Comparison of ENCODE assay signal across 12 cellular contexts in genomic region chr1:42679364-42679983, GRCh38. TPM values are rescaled to one million over a fixed set of nuclear protein-coding genes. Genes with fewer than 3 reads are reported as not detected.
DNase-seq lines count a peak whose midpoint lies in the region; ATAC-seq and TF ChIP-seq lines count a peak whose summit lies in the region.
"Had no signal": no experiment of that assay in that cellular context is flagged by ENCODE, and none has a peak within 500 bp of the region (broad histone marks: within the 10 kb centered on the region; RNA-seq: fewer than 3 reads in every experiment).

No MANE protein-coding gene starts in this region.

- peaks cover 4 to 12% of the 10 kb centered on the region in 2 donors for H3K4me1 ChIP-seq in breast epithelium
- H3K4me1 ChIP-seq in thyroid gland = peaks cover 33% of the 10 kb centered on the region in 2 donors
- peaks cover 2% of the 10 kb centered on the region for H3K4me1 ChIP-seq in prostate gland (replicated peaks)

- no peaks in the 10 kb centered on the region for H3K36me3 ChIP-seq in breast epithelium
- H3K36me3 ChIP-seq in thyroid gland = no peaks in the 10 kb centered on the region
- no peaks in the 10 kb centered on the region for H3K36me3 ChIP-seq in prostate gland

- H3K4me1 Mint-ChIP-seq in MCF 10A (ENCODE audit: insufficient read depth, unreplicated experiment) = peaks cover 25% of the 10 kb centered on the region

- H3K27me3 Mint-ChIP-seq in MCF 10A (ENCODE audit: insufficient read depth, unreplicated experiment) = no peaks in the 10 kb centered on the region

- BruUV-seq in MCF 10A (replicated peaks; lab: Mats Ljungman, UMichigan) = no TSS peak

- H3K4me3 ChIP-seq in breast epithelium (no peak overlapping the region), epithelial cell of proximal tubule (ENCODE audit: low read depth, low read length) (no peak overlapping the region), thyroid gland (replicated peaks in 1 of 3) (no peak overlapping the region), prostate gland (no peak overlapping the region)
- H3K4me3 ChIP-seq: lung had no signal

- peaks cover 40% of the 10 kb centered on the region for H3K36me3 Mint-ChIP-seq in MCF 10A (ENCODE audit: insufficient read depth, unreplicated experiment)

- no peak overlapping the region for H3K27ac Mint-ChIP-seq in MCF 10A (ENCODE audit: low read depth, unreplicated experiment)

- intact Hi-C loops in MCF 10A (cut with micrococcal nuclease) = no loop called here
- intact Hi-C loops in breast epithelium (cut with DNase I; ENCODE audit: low total_unique reads) = loop anchor here (5.0 kb wide), 1 partner anchor 1657 kb away; the partner anchor contains the start of gene SLFNL1
- intact Hi-C loops in thyroid gland (cut with DNase I) = no loop called here
- intact Hi-C loops in prostate gland (cut with DNase I) = no loop called here

- H3K27ac ChIP-seq in breast epithelium = peak overlapping the region in 1 of 2 donors; percentile 48
- H3K27ac ChIP-seq in thyroid gland = peak overlapping the region in 2 of 3 donors; percentile 30 to 32
- no peak overlapping the region for H3K27ac ChIP-seq in prostate gland

- CTCF ChIA-PET in MCF 10A (lab: Yijun Ruan, JAX) = interaction anchor here (0.5 to 1.3 kb wide), 6 partner anchors 12 to 109 kb away, joined by 3 to 6 read pairs (median 3); partner anchors contain the start of genes C1orf50 and P3H1

- POLR2A ChIA-PET in MCF 10A (lab: Yijun Ruan, JAX) = interaction anchor here (0.6 to 6.8 kb wide), 12 partner anchors 11 to 165 kb away, joined by 3 to 104 read pairs (median 5); partner anchors contain the start of genes C1orf50, P3H1 and PPIH

- peak; percentile 36 for DNase-seq in MCF 10A (ENCODE audit: unreplicated experiment)
- no peak for DNase-seq in breast epithelium (ENCODE audit: low spot score in 2 of 2)
- DNase-seq in NCI-H69 (lab: John Stamatoyannopoulos, UW) = peak; percentile 4
- peak; percentile 46 for DNase-seq in epithelial cell of proximal tubule (ENCODE audit: low read depth)
- DNase-seq in thyroid gland = no peak
- DNase-seq in prostate gland (ENCODE audit: low spot score) = no peak
- DNase-seq: activated CD8-positive, alpha-beta memory T cell treated with anti-CD3 and anti-CD28 coated beads for 24 hours; activated gamma-delta T cell; DMS53 had no signal

- TF ChIP-seq POLR2A in breast epithelium (IDR thresholded peaks at IDR 0.05) (no peak), thyroid gland (IDR thresholded peaks at IDR 0.05) (no peak), prostate gland (IDR thresholded peaks at IDR 0.05) (no peak)

- TF ChIP-seq CTCF in MCF 10A (IDR thresholded peaks at IDR 0.05; ENCODE audit: unreplicated experiment) (no peak), breast epithelium (IDR thresholded peaks at IDR 0.05) (no peak), epithelial cell of proximal tubule (conservative IDR thresholded peaks at IDR 0.05; ENCODE audit: low read depth, low read length) (no peak), thyroid gland (IDR thresholded peaks at IDR 0.05) (no peak), prostate gland (IDR thresholded peaks at IDR 0.05) (no peak)

- WGBS in thyroid gland, 2 donors = 79 to 85% methylated on average over 10 of the region's 10 CpGs
- 90% methylated on average over 10 of the region's 10 CpGs for WGBS in prostate gland

- no peaks in the 10 kb centered on the region for H3K9me3 ChIP-seq in breast epithelium
- H3K9me3 ChIP-seq in thyroid gland = no peaks in the 10 kb centered on the region
- H3K9me3 ChIP-seq in prostate gland = no peaks in the 10 kb centered on the region

- no peak overlapping the region for H3K4me3 Mint-ChIP-seq in MCF 10A (ENCODE audit: unreplicated experiment)

- H3K9me3 Mint-ChIP-seq in MCF 10A (ENCODE audit: unreplicated experiment) = no peaks in the 10 kb centered on the region

- no peaks in the 10 kb centered on the region for H3K27me3 ChIP-seq in breast epithelium
- no peaks in the 10 kb centered on the region for H3K27me3 ChIP-seq in thyroid gland
- H3K27me3 ChIP-seq in prostate gland (replicated peaks; ENCODE audit: insufficient read depth) = no peaks in the 10 kb centered on the region

- no peak for ATAC-seq in GM18498 (IDR thresholded peaks at IDR 0.05; ENCODE audit: unreplicated experiment)
- no peak for ATAC-seq in HG02970 (IDR thresholded peaks at IDR 0.05; ENCODE audit: low FRiP score, unreplicated experiment)

RNA-seq across cellular contexts. Expression of gene YBX1, which starts 2.7 kb away (rescaled TPM):
- 1,134 and 1,200 TPM in 2 replicates for total RNA-seq in MCF 10A (2022)
- 100 to 1,000 TPM; 332 to 694 (median 485) TPM for total RNA-seq in breast epithelium
- total RNA-seq in epithelial cell of proximal tubule = 790 and 1,074 TPM in 2 replicates
- total RNA-seq in thyroid gland = 100 to 1,000 TPM; 368 to 678 (median 607) TPM
- 100 to 1,000 TPM; 325 to 406 TPM for total RNA-seq in prostate gland

RNA-seq across cellular contexts. Expression of gene PPIH, which starts 21.3 kb away (rescaled TPM):
- 52.4 and 55.9 TPM in 2 replicates for total RNA-seq in MCF 10A (2022)
- 10 to 100 TPM; 21.6 to 37.9 (median 24.6) TPM for total RNA-seq in breast epithelium
- 59.8 and 76.7 TPM in 2 replicates for total RNA-seq in epithelial cell of proximal tubule
- total RNA-seq in thyroid gland = 10 to 100 TPM; 26.4 to 45.9 (median 40.3) TPM
- total RNA-seq in prostate gland = 10 to 100 TPM; 31.9 to 39.4 TPM

Comparison
In these comparisons a context has a peak if more than half of its experiments do, and no peak if none do; other contexts are left out.
1. DNase-seq: peak in MCF 10A (single experiment), NCI-H69 (single experiment) and epithelial cell of proximal tubule (single experiment); none in breast epithelium (0 of 2), thyroid gland (0 of 2) and prostate gland (single experiment).
2. H3K27ac ChIP-seq: peak in thyroid gland (2 of 3); none in prostate gland (0 of 2).